8 cellular contexts compared by ENCODE assay signal in the genomic region with DNA sequence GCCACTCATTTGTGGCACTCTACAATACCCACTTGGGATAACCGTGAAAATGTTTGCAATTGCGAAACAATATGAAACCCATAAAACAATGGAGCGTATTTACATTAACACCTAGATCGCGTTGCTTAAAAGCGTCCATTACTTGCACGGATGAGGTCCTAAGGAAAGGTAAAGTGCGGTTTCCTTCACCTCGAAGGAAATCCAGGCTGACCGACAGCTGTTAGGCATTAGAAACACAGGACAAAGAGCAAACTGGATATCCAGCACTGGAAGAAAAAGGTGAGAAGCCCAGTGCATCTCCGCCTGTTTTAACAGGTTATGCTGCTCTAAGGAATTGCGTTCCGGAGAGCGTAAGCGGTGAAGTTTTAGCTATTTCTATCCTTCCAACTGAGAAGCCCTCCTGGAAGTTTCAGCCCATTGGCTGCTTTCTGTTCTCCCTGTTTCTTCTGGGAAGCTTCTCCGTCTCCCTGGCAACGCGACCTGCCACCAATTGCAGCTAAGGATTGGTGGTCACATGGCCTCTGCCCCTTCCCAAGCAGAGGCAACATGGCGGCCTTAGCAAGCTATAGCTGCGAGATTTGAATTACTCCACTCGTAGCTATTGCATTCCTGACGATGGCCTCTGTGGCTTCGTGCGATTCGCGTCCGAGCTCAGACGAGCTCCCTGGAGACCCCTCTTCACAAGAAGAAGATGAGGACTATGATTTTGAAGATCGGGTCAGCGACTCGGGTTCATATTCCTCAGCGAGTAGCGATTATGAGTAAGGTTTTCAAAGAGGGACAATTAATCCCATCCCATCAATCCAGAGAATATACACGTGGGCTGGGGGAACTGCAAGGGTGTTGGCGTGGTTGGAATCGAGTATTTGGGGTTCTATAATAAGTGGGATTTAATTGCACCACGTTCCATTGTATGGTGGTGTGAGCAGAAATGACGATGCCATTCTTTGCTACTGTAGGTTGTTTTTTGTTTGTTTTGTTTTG. TPM values are rescaled to one million over a fixed set of nuclear protein-coding genes. Genes with fewer than 3 reads are reported as not detected.
DNase-seq lines count a peak whose midpoint lies in the region; ATAC-seq and TF ChIP-seq lines count a peak whose summit lies in the region.

A gene (plus strand): TSS at position 538 of the 984 bp plus-strand sequence. CDS start 78 bp downstream, at position 616.

- peak in 1 of 4 donors; percentile 20 for TF ChIP-seq POLR2A in upper lobe of left lung (IDR thresholded peaks at IDR 0.05)

- no peaks in the 10 kb centered on the region for H3K36me3 ChIP-seq in upper lobe of left lung

- ATAC-seq in GM19328 (IDR thresholded peaks at IDR 0.05; ENCODE audit: unreplicated experiment) = peak; percentile 100
- ATAC-seq in HG03432 (IDR thresholded peaks at IDR 0.05; ENCODE audit: unreplicated experiment) = peak; percentile 100
- peak; percentile 52 to 68 for ATAC-seq in naive thymus-derived CD8-positive, alpha-beta T cell
- ATAC-seq in upper lobe of left lung (ENCODE audit: low FRiP score in 2 of 2) = peak; percentile 97 to 100

- WGBS in upper lobe of left lung, 2 donors = 1 to 4% methylated on average over 38 of the region's 38 CpGs

- no peaks in the 10 kb centered on the region for H3K27me3 ChIP-seq in upper lobe of left lung

- intact Hi-C loops in CD14-positive monocyte (cut with micrococcal nuclease) = loop anchor here in 1 of 2 donors (10.0 kb wide), 1 partner anchor 652 kb away; a partner anchor contains a TSS
- intact Hi-C loops in activated T-helper 2 cell treated with anti-CD3 and anti-CD28 coated beads, Interferon-gamma antibody, Interleukin-2, Interleukin-4, amounts not matched to agents 10 μg/mL and 5 μg/mL and 100 μg/mL, durations not matched to agents 14 hours and 24 hours and 36 hours (cut with micrococcal nuclease) = loop anchor here (10.0 kb wide), 1 partner anchor 152 kb away; a partner anchor contains a TSS

- no peak for TF ChIP-seq CTCF in CD14-positive monocyte (IDR thresholded peaks at IDR 0.05)
- TF ChIP-seq CTCF in upper lobe of left lung (IDR thresholded peaks at IDR 0.05) = no peak

- peak within 1 kb of the TSS; percentile 95 to 99 for H3K4me3 Mint-ChIP-seq in CD14-positive monocyte
- peak within 1 kb of the TSS; percentile 79 for H3K4me3 Mint-ChIP-seq in activated T-helper 2 cell treated with anti-CD3 and anti-CD28 coated beads, Interferon-gamma antibody, Interleukin-2, Interleukin-4, amounts not matched to agents 10 μg/mL and 5 μg/mL and 100 μg/mL, durations not matched to agents 14 hours and 24 hours and 36 hours (ENCODE audit: low read depth)
- H3K4me3 Mint-ChIP-seq in naive thymus-derived CD8-positive, alpha-beta T cell = peak within 1 kb of the TSS; percentile 73 to 91 (median 84)

- H3K4me1 ChIP-seq in upper lobe of left lung = peaks cover 4 to 30% (median 13%) of the 10 kb centered on the region in 4 donors

- peak within 1 kb of the TSS; percentile 55 to 74 (median 63) for H3K4me3 ChIP-seq in upper lobe of left lung

- H3K9me3 ChIP-seq in upper lobe of left lung = no peaks in the 10 kb centered on the region

- peaks cover 0 to 4% (median 0%) of the 10 kb centered on the region in 7 donors for H3K9me3 Mint-ChIP-seq in CD14-positive monocyte
- no peaks in the 10 kb centered on the region for H3K9me3 Mint-ChIP-seq in activated T-helper 2 cell treated with anti-CD3 and anti-CD28 coated beads, Interferon-gamma antibody, Interleukin-2, Interleukin-4, amounts not matched to agents 10 μg/mL and 5 μg/mL and 100 μg/mL, durations not matched to agents 14 hours and 24 hours and 36 hours
- peaks cover 0 to 2% (median 0%) of the 10 kb centered on the region in 9 donors for H3K9me3 Mint-ChIP-seq in naive thymus-derived CD8-positive, alpha-beta T cell

- DNase-seq in CD14-positive monocyte (ENCODE audit: low spot score) (peak; percentile 75), NCI-H446 treated with DMSO at 0.1 percent for 48 hours (lab: John Stamatoyannopoulos, UW) (peak; percentile 73), foreskin melanocyte (peak; percentile 89), upper lobe of left lung (peak in 1 of 2 donors; percentile 98)
- DNase-seq in activated T-helper 2 cell treated with anti-CD3 and anti-CD28 coated beads, Interferon-gamma antibody, Interleukin-2, Interleukin-4, amounts not matched to agents 10 μg/mL and 5 μg/mL and 100 μg/mL, durations not matched to agents 14 hours and 24 hours and 36 hours (ENCODE audit: low spot score) = peak; percentile 13
- DNase-seq in naive thymus-derived CD8-positive, alpha-beta T cell = peak in 1 of 10 donors; percentile 4

- peaks cover 22% of the 10 kb centered on the region for H3K4me1 Mint-ChIP-seq in CD14-positive monocyte
- peaks cover 12% of the 10 kb centered on the region for H3K4me1 Mint-ChIP-seq in activated T-helper 2 cell treated with anti-CD3 and anti-CD28 coated beads, Interferon-gamma antibody, Interleukin-2, Interleukin-4, amounts not matched to agents 10 μg/mL and 5 μg/mL and 100 μg/mL, durations not matched to agents 14 hours and 24 hours and 36 hours (ENCODE audit: low read depth)
- H3K4me1 Mint-ChIP-seq in naive thymus-derived CD8-positive, alpha-beta T cell = peaks cover 8 to 13% (median 12%) of the 10 kb centered on the region in 4 donors

- peak within 1 kb of the TSS in 6 of 7 donors; percentile 22 to 87 (median 80) for H3K27ac Mint-ChIP-seq in CD14-positive monocyte
- no peak within 1 kb of the TSS for H3K27ac Mint-ChIP-seq in activated T-helper 2 cell treated with anti-CD3 and anti-CD28 coated beads, Interferon-gamma antibody, Interleukin-2, Interleukin-4, amounts not matched to agents 10 μg/mL and 5 μg/mL and 100 μg/mL, durations not matched to agents 14 hours and 24 hours and 36 hours
- H3K27ac Mint-ChIP-seq in naive thymus-derived CD8-positive, alpha-beta T cell = no peak within 1 kb of the TSS

- TF ChIP-seq EP300 in upper lobe of left lung (IDR thresholded peaks at IDR 0.05) = no peak

- POLR2A ChIA-PET in naive thymus-derived CD8-positive, alpha-beta T cell (lab: Charles Lee) = no interaction called here

- no peaks in the 10 kb centered on the region for H3K36me3 Mint-ChIP-seq in CD14-positive monocyte
- no peaks in the 10 kb centered on the region for H3K36me3 Mint-ChIP-seq in activated T-helper 2 cell treated with anti-CD3 and anti-CD28 coated beads, Interferon-gamma antibody, Interleukin-2, Interleukin-4, amounts not matched to agents 10 μg/mL and 5 μg/mL and 100 μg/mL, durations not matched to agents 14 hours and 24 hours and 36 hours (ENCODE audit: low read depth)
- no peaks in the 10 kb centered on the region for H3K36me3 Mint-ChIP-seq in naive thymus-derived CD8-positive, alpha-beta T cell

- H3K27ac ChIP-seq in upper lobe of left lung = peak within 1 kb of the TSS; percentile 41 to 75 (median 50)

- H3K27me3 Mint-ChIP-seq in CD14-positive monocyte (ENCODE audit: low read depth in 3 of 3) = peaks cover 1 to 4% (median 3%) of the 10 kb centered on the region in 3 donors
- peaks cover 35% of the 10 kb centered on the region for H3K27me3 Mint-ChIP-seq in activated T-helper 2 cell treated with anti-CD3 and anti-CD28 coated beads, Interferon-gamma antibody, Interleukin-2, Interleukin-4, amounts not matched to agents 10 μg/mL and 5 μg/mL and 100 μg/mL, durations not matched to agents 14 hours and 24 hours and 36 hours (ENCODE audit: low read depth)
- peaks cover 26 to 51% (median 37%) of the 10 kb centered on the region in 5 donors for H3K27me3 Mint-ChIP-seq in naive thymus-derived CD8-positive, alpha-beta T cell

RNA-seq across cellular contexts. Expression of the gene that starts here (rescaled TPM):
- under 1 TPM in 1 of 2 donors, not detected in 1; 0.26 TPM for polyA plus RNA-seq in CD14-positive monocyte
- not detected in 2 replicates for total RNA-seq in activated T-helper 2 cell treated with anti-CD3 and anti-CD28 coated beads, Interferon-gamma antibody, Interleukin-2, Interleukin-4, amounts not matched to agents 10 μg/mL and 5 μg/mL and 100 μg/mL, durations not matched to agents 14 hours and 24 hours and 36 hours
- total RNA-seq in naive thymus-derived CD8-positive, alpha-beta T cell = under 1 TPM; 0.60 to 0.80 TPM
- under 1 TPM in 1 of 3 donors, not detected in 2; 0.14 TPM for polyA plus RNA-seq in naive thymus-derived CD8-positive, alpha-beta T cell
- 10 to 100 TPM in 3 of 6 donors, 1 to 10 TPM in 3; 5.1 to 16.8 (median 9.9) TPM for total RNA-seq in upper lobe of left lung

Comparison
In these comparisons a context has a peak if more than half of its experiments do, and no peak if none do; other contexts are left out.
1. Peak in DNase-seq in CD14-positive monocyte; RNA of the gene not detected or under 1 TPM.
2. Peak in DNase-seq in activated T-helper 2 cell treated with anti-CD3 and anti-CD28 coated beads, Interferon-gamma antibody, Interleukin-2, Interleukin-4, amounts not matched to agents 10 μg/mL and 5 μg/mL and 100 μg/mL, durations not matched to agents 14 hours and 24 hours and 36 hours; RNA of the gene not detected or under 1 TPM.
3. Peak in ATAC-seq in naive thymus-derived CD8-positive, alpha-beta T cell; RNA of the gene not detected or under 1 TPM.
4. H3K27ac Mint-ChIP-seq: peak in CD14-positive monocyte (6 of 7); none in activated T-helper 2 cell treated with anti-CD3 and anti-CD28 coated beads, Interferon-gamma antibody, Interleukin-2, Interleukin-4, amounts not matched to agents 10 μg/mL and 5 μg/mL and 100 μg/mL, durations not matched to agents 14 hours and 24 hours and 36 hours (single experiment) and naive thymus-derived CD8-positive, alpha-beta T cell (0 of 10).
5. Peak in every context shown above with its lines, with median percentiles within 50 percentile points of each other: H3K4me3 Mint-ChIP-seq and ATAC-seq.